Comparison of ENCODE assay signal across 10 cellular contexts in genomic region chr5:171357843-171358242, GRCh38. TPM values are rescaled to one million over a fixed set of nuclear protein-coding genes. Genes with fewer than 3 reads are reported as not detected.
"Had no signal": no experiment of that assay in that cellular context is flagged by ENCODE, and none has a peak within 500 bp of the region (broad histone marks: within the 10 kb centered on the region; RNA-seq: fewer than 3 reads in every experiment).

No MANE protein-coding gene starts in this region.

- H3K36me3 ChIP-seq: HAP-1 had no signal

- DNase-seq: GM23248, GOT3, H7, HFFc6, IMR-90 had no signal

- H2AFZ ChIP-seq: GM23248 had no signal

- H3K4me3 Mint-ChIP-seq: HFFc6 had no signal

- H3K9me3 Mint-ChIP-seq: HFFc6 had no signal

- H3K4me3 ChIP-seq: GM23248, HAP-1, K562 had no signal

- H3K27ac ChIP-seq: GM23248 had no signal

- H3K9ac ChIP-seq: GM23248 had no signal

- ATAC-seq: HCT116, K562 had no signal

- H3K4me1 ChIP-seq: HAP-1 had no signal

- H3K9me3 ChIP-seq: HAP-1 had no signal

- H3K27ac Mint-ChIP-seq: HFFc6 had no signal

RNA-seq across cellular contexts. Expression of gene TLX3, which starts 48.8 kb away (rescaled TPM):
- total RNA-seq: GM23248, H4, H7, HFFc6, HT-29, IMR-90, K562 had no signal
- polyA plus RNA-seq: GM23248, IMR-90, K562 had no signal
